In genomic region chr2:1900736-1901135, GRCh38 we compare ENCODE assay signal across 23 cellular contexts.
DNase-seq lines count a peak whose midpoint lies in the region; ATAC-seq, FAIRE-seq and TF ChIP-seq lines count a peak whose summit lies in the region.
"Had no signal": no experiment of that assay in that cellular context is flagged by ENCODE, and none has a peak within 500 bp of the region (broad histone marks: within the 10 kb centered on the region; RNA-seq: fewer than 3 reads in every experiment).

No MANE protein-coding gene starts in this region.

- H3K9me3 Mint-ChIP-seq in natural killer cell treated with Interleukin-12 subunit alpha and Interleukin-12 subunit beta and Interleukin-15 and Interleukin-18, amount 100 ng/mL, for 72 hours = no peaks in the 10 kb centered on the region
- H3K9me3 Mint-ChIP-seq: activated T-helper 17 cell treated with anti-CD3 and anti-CD28 coated beads, Interleukin-2, amount 50 U/mL, for 72 hours had no signal

- H3K4me3 ChIP-seq in H7 (ENCODE audit: insufficient read depth, low read depth, low read length) (no peak overlapping the region), psoas muscle (no peak overlapping the region)
- H3K4me3 ChIP-seq: cardiac muscle cell, lung, skin epidermis, vagina had no signal

- H3K36me3 ChIP-seq in H7 (replicated peaks; ENCODE audit: control insufficient read depth, insufficient read depth, low read length) = no peaks in the 10 kb centered on the region
- no peaks in the 10 kb centered on the region for H3K36me3 ChIP-seq in psoas muscle (ENCODE audit: insufficient read depth in 1 of 2, low read depth in 1 of 2)
- H3K36me3 ChIP-seq: cardiac muscle cell, vagina had no signal

- no peaks in the 10 kb centered on the region for H3K9me3 ChIP-seq in psoas muscle
- H3K9me3 ChIP-seq: vagina had no signal

- no peak for TF ChIP-seq CTCF in psoas muscle (IDR thresholded peaks at IDR 0.05)

- H3K4me1 Mint-ChIP-seq in natural killer cell treated with Interleukin-12 subunit alpha and Interleukin-12 subunit beta and Interleukin-15 and Interleukin-18, amount 100 ng/mL, for 72 hours (ENCODE audit: low read depth in 2 of 2) = no peaks in the 10 kb centered on the region
- H3K4me1 Mint-ChIP-seq: activated T-helper 17 cell treated with anti-CD3 and anti-CD28 coated beads, Interleukin-2, amount 50 U/mL, for 72 hours; CD8-positive, alpha-beta memory T cell had no signal

- H3K27me3 ChIP-seq in H7 (ENCODE audit: control insufficient read depth, insufficient read depth, low read length) (no peaks in the 10 kb centered on the region), psoas muscle (ENCODE audit: insufficient read depth in 3 of 3, low read length in 2 of 3) (peaks cover 0 to 3% (median 1%) of the 10 kb centered on the region in 3 donors)
- H3K27me3 ChIP-seq: cardiac muscle cell, vagina had no signal

- no peak for FAIRE-seq in HTR-8/SVneo (lab: Jason Lieb, UNC)
- FAIRE-seq: islet of Langerhans had no signal

- in situ Hi-C loops in SK-MEL-5 (cut with HindIII; ENCODE audit: low pct_unique_long_range_greater_than_20kb, low sequenced_read_pairs) = no loop called here

- H3K36me3 Mint-ChIP-seq in natural killer cell treated with Interleukin-12 subunit alpha and Interleukin-12 subunit beta and Interleukin-15 and Interleukin-18, amount 100 ng/mL, for 72 hours = no peaks in the 10 kb centered on the region
- H3K36me3 Mint-ChIP-seq: CD8-positive, alpha-beta memory T cell had no signal

- no peak overlapping the region for H3K27ac ChIP-seq in psoas muscle
- H3K27ac ChIP-seq: cardiac muscle cell, skin epidermis, vagina had no signal

- intact Hi-C loops in psoas muscle (cut with DNase I) = no loop called here

- no peak for ATAC-seq in psoas muscle
- ATAC-seq in GM18861 (IDR thresholded peaks at IDR 0.05; ENCODE audit: unreplicated experiment) = no peak
- no peak for ATAC-seq in natural killer cell treated with Interleukin-12 subunit alpha and Interleukin-12 subunit beta and Interleukin-15 and Interleukin-18, amount 100 ng/mL, for 72 hours
- ATAC-seq: activated CD4-positive, CD25-positive, alpha-beta regulatory T cell treated with anti-CD3 and anti-CD28 coated beads, Interleukin-2, amount 50 U/mL, for 24 hours; activated T-helper 17 cell treated with anti-CD3 and anti-CD28 coated beads, Interleukin-2, amount 50 U/mL, for 72 hours; PC-3 had no signal

- H3K27ac Mint-ChIP-seq in natural killer cell treated with Interleukin-12 subunit alpha and Interleukin-12 subunit beta and Interleukin-15 and Interleukin-18, amount 100 ng/mL, for 72 hours = no peak overlapping the region
- H3K27ac Mint-ChIP-seq: activated T-helper 17 cell treated with anti-CD3 and anti-CD28 coated beads, Interleukin-2, amount 50 U/mL, for 72 hours; CD8-positive, alpha-beta memory T cell; HFFc6 had no signal

- DNase-seq in Ammon's horn (ENCODE audit: low spot score) (peak; percentile 35), H7 (peak; percentile 89), SK-MEL-5 (ENCODE audit: low read depth, low spot score) (peak; percentile 21), iPS DF 4.7 (ENCODE audit: extremely low read depth, low spot score) (peak; percentile 62), psoas muscle (no peak), HTR-8/SVneo (ENCODE audit: insufficient read length, low spot score) (no peak)
- no peak for DNase-seq in natural killer cell treated with Interleukin-12 subunit alpha and Interleukin-12 subunit beta and Interleukin-15 and Interleukin-18, amount 100 ng/mL, for 72 hours (ENCODE audit: low spot score)
- DNase-seq: activated CD8-positive, alpha-beta memory T cell treated with anti-CD3 and anti-CD28 coated beads for 24 hours; CD8-positive, alpha-beta memory T cell; effector CD8-positive, alpha-beta T cell; HFFc6; NCI-H1417 treated with DMSO at 0.1 percent for 48 hours; PC-3; stimulated activated CD4-positive, alpha-beta T cell treated with anti-CD3 and anti-CD28 coated beads, Interleukin-4, amount 100 ng/mL, for 24 hours; T-helper 9 cell had no signal

- H3K4me1 ChIP-seq in psoas muscle = no peaks in the 10 kb centered on the region
- H3K4me1 ChIP-seq: vagina had no signal

- H3K4me3 Mint-ChIP-seq in natural killer cell treated with Interleukin-12 subunit alpha and Interleukin-12 subunit beta and Interleukin-15 and Interleukin-18, amount 100 ng/mL, for 72 hours = no peak overlapping the region
- H3K4me3 Mint-ChIP-seq: activated T-helper 17 cell treated with anti-CD3 and anti-CD28 coated beads, Interleukin-2, amount 50 U/mL, for 72 hours; CD8-positive, alpha-beta memory T cell; HFFc6 had no signal

- WGBS in psoas muscle, 3 donors = 66 to 72% (median 70%) methylated on average over 12 of the region's 12 CpGs

- H3K27me3 Mint-ChIP-seq in natural killer cell treated with Interleukin-12 subunit alpha and Interleukin-12 subunit beta and Interleukin-15 and Interleukin-18, amount 100 ng/mL, for 72 hours = peaks cover 0 to 7% of the 10 kb centered on the region in 2 donors

Comparison
In these comparisons a context has a peak if more than half of its experiments do, and no peak if none do; other contexts are left out.
1. DNase-seq: peak in Ammon's horn (single experiment), H7 (single experiment), SK-MEL-5 (single experiment) and iPS DF 4.7 (single experiment); none in psoas muscle (0 of 2), natural killer cell treated with Interleukin-12 subunit alpha and Interleukin-12 subunit beta and Interleukin-15 and Interleukin-18, amount 100 ng/mL, for 72 hours (single experiment) and HTR-8/SVneo (single experiment).